In the genomic region with DNA sequence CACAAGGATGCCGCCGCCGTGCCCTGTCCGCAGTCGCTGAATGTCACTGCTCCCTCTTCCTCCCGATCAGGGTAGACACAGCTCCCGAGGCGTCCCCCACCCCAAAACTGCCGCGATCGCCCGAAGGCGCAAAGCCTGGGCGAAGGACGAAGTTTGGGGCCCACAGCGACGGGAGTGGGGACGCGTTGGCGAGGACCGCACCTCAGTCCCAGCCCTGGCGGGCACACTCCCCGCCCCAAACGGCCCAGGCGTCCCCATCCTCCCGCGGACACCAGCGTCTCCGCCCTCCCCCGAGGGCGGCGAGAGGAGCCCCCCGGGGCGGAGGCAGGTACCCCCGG, we compare ENCODE assay signal across 8 cellular contexts. TPM values are rescaled to one million over a fixed set of nuclear protein-coding genes. Genes with fewer than 3 reads are reported as not detected.
DNase-seq lines count a peak whose midpoint lies in the region; ATAC-seq and TF ChIP-seq lines count a peak whose summit lies in the region.

No MANE protein-coding gene starts in this region.

- H3K4me1 Mint-ChIP-seq in T-helper 17 cell (peaks cover 57% of the 10 kb centered on the region), memory B cell (peaks cover 22% of the 10 kb centered on the region)

- no peak for DNase-seq in SK-N-SH
- DNase-seq in T-helper 17 cell: no peak
- DNase-seq in memory B cell (ENCODE audit: low spot score in 2 of 2): peak; percentile 37 to 54
- DNase-seq in stimulated activated CD4-positive, alpha-beta T cell treated with anti-CD3 and anti-CD28 coated beads, TNF-alpha, amount 100 ng/mL, for 48 hours (ENCODE audit: low read depth in 3 of 3): peak; percentile 7 to 41 (median 11)
- no peak for DNase-seq in activated effector memory CD4-positive, alpha-beta T cell treated with Interleukin-2 at 50 U/mL for 16 hours

- no peak for ATAC-seq in SK-N-SH treated with all-trans-retinoic acid at 6 μM for 48 hours
- ATAC-seq in T-helper 17 cell: no peak
- no peak for ATAC-seq in memory B cell (ENCODE audit: low read depth)
- ATAC-seq in GM19023 (IDR thresholded peaks at IDR 0.05; ENCODE audit: unreplicated experiment): no peak

- TF ChIP-seq CTCF in SK-N-SH (IDR thresholded peaks at IDR 0.05): no peak

- no peaks in the 10 kb centered on the region for H3K9me3 ChIP-seq in SK-N-SH
- H3K9me3 ChIP-seq in T-helper 17 cell (ENCODE audit: control insufficient read depth, low read length, poor library complexity, severe bottlenecking): no peaks in the 10 kb centered on the region

- no peaks in the 10 kb centered on the region for H3K9me2 ChIP-seq in SK-N-SH

- TF ChIP-seq RAD21 in SK-N-SH (IDR thresholded peaks at IDR 0.05; ENCODE audit: low read length): no peak

- H3K27me3 Mint-ChIP-seq in T-helper 17 cell (no peaks in the 10 kb centered on the region), memory B cell (no peaks in the 10 kb centered on the region)

- H3K36me3 ChIP-seq in SK-N-SH (replicated peaks in 1 of 2; ENCODE audit: control insufficient read depth in 1 of 2, insufficient read depth in 2 of 2, low read length in 1 of 2): peaks cover 0 to 5% of the 10 kb centered on the region in 2 experiments

- peak overlapping the region; percentile 83 for H3K9ac ChIP-seq in SK-N-SH

- CTCF ChIA-PET in SK-N-SH (lab: Yijun Ruan, JAX): interaction anchor here (0.6 to 1.2 kb wide), 2 partner anchors 218 to 236 kb away, joined by 3 to 4 read pairs; no protein-coding TSS in a partner anchor

- TF ChIP-seq EP300 in SK-N-SH (IDR thresholded peaks at IDR 0.05; ENCODE audit: borderline replicate concordance in 1 of 2, low read depth in 1 of 2, low read length in 1 of 2): no peak

- peaks cover 31 to 33% of the 10 kb centered on the region in 2 experiments for H3K4me1 ChIP-seq in SK-N-SH (ENCODE audit: control insufficient read depth in 1 of 2, insufficient read depth in 2 of 2, low read depth in 1 of 2, low read length in 1 of 2)

- POLR2A ChIA-PET in SK-N-SH (lab: Yijun Ruan, JAX): interaction anchor here (0.6 to 2.3 kb wide), 5 partner anchors 17 to 407 kb away, joined by 3 to 10 read pairs (median 4); no protein-coding TSS in a partner anchor

- peak overlapping the region; percentile 96 for H3K4me3 Mint-ChIP-seq in T-helper 17 cell
- H3K4me3 Mint-ChIP-seq in memory B cell: peak overlapping the region; percentile 98

- H3K4me2 ChIP-seq in SK-N-SH: peak overlapping the region; percentile 93

- H3K27ac ChIP-seq in SK-N-SH (ENCODE audit: low read depth in 2 of 2, low read length in 1 of 2) (peak overlapping the region; percentile 63 to 97), cingulate gyrus (ENCODE audit: low read depth, low read length) (peak overlapping the region; percentile 89)

- H3K27ac Mint-ChIP-seq in T-helper 17 cell (peak overlapping the region; percentile 83), memory B cell (peak overlapping the region; percentile 57)

- H3K9me3 Mint-ChIP-seq in memory B cell: no peaks in the 10 kb centered on the region

- H3F3A ChIP-seq in SK-N-SH (replicated peaks; ENCODE audit: insufficient read depth): peaks cover 27% of the 10 kb centered on the region

- peaks cover 31% of the 10 kb centered on the region for H3K79me2 ChIP-seq in SK-N-SH (ENCODE audit: insufficient read depth)

- no peaks in the 10 kb centered on the region for H3K27me3 ChIP-seq in SK-N-SH (ENCODE audit: insufficient read depth)

- peaks cover 12% of the 10 kb centered on the region for H4K20me1 ChIP-seq in SK-N-SH (ENCODE audit: insufficient read depth)

- WGBS in SK-N-SH (ENCODE audit: low lambda C conversion rate): no CpG with 5 or more reads among the region's 35 CpGs

- H3K36me3 Mint-ChIP-seq in T-helper 17 cell (ENCODE audit: low read depth) (peaks cover 4% of the 10 kb centered on the region), memory B cell (no peaks in the 10 kb centered on the region)

- peak overlapping the region; percentile 86 to 95 for H3K4me3 ChIP-seq in SK-N-SH (ENCODE audit: low read depth in 2 of 2, low read length in 1 of 2)

- H2AFZ ChIP-seq in SK-N-SH (ENCODE audit: low read depth): peak overlapping the region; percentile 94

TF ChIP-seq in SK-N-SH, 30 proteins besides CTCF, POLR2A, EP300 and RAD21 (continues in another document):
- TF ChIP-seq, protein P1, sequence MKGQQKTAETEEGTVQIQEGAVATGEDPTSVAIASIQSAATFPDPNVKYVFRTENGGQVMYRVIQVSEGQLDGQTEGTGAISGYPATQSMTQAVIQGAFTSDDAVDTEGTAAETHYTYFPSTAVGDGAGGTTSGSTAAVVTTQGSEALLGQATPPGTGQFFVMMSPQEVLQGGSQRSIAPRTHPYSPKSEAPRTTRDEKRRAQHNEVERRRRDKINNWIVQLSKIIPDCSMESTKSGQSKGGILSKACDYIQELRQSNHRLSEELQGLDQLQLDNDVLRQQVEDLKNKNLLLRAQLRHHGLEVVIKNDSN (IDR thresholded peaks at IDR 0.05; ENCODE audit: borderline replicate concordance, low read depth): no peak
- TF ChIP-seq TCF12 (IDR thresholded peaks at IDR 0.05) (no peak), NFIC (IDR thresholded peaks at IDR 0.05; ENCODE audit: borderline replicate concordance) (no peak), FOXM1 (IDR thresholded peaks at IDR 0.05; ENCODE audit: low read depth) (no peak), MEF2A (IDR thresholded peaks at IDR 0.05; ENCODE audit: borderline replicate concordance, low read depth) (no peak), POLR2AphosphoS5 (IDR thresholded peaks at IDR 0.05; ENCODE audit: low read depth, low read length) (no peak; the same call in 1 of the 2 replicates), TAF1 (IDR thresholded peaks at IDR 0.05; ENCODE audit: borderline replicate concordance, low read depth, low read length) (peak; percentile 11; the same call in 1 of the 2 replicates), GABPA (IDR thresholded peaks at IDR 0.05; ENCODE audit: low read depth) (no peak), JUND (IDR thresholded peaks at IDR 0.05) (no peak), SIN3A (IDR thresholded peaks at IDR 0.05; ENCODE audit: borderline replicate concordance, low read depth, low read length) (peak; percentile 1; the same call in 1 of the 2 replicates), YY1 (IDR thresholded peaks at IDR 0.05; ENCODE audit: low read depth) (no peak)

TF ChIP-seq in SK-N-SH treated with all-trans-retinoic acid at 6 μM for 48 hours, 23 proteins besides CTCF, POLR2A, EP300 and RAD21 (continues in another document):
- TF ChIP-seq GLIS3 (CRISPR knock-in tag; IDR thresholded peaks at IDR 0.05) (no peak), ZC3H10 (CRISPR knock-in tag; IDR thresholded peaks at IDR 0.05) (no peak), RARB (CRISPR knock-in tag; IDR thresholded peaks at IDR 0.05) (no peak), ZNF70 (CRISPR knock-in tag; IDR thresholded peaks at IDR 0.05) (no peak), TOX (CRISPR knock-in tag; IDR thresholded peaks at IDR 0.05; ENCODE audit: borderline replicate concordance) (no peak), ZNF565 (CRISPR knock-in tag; conservative IDR thresholded peaks at IDR 0.05; ENCODE audit: low read depth) (no peak), ISL1 (CRISPR knock-in tag; IDR thresholded peaks at IDR 0.05) (no peak), TCF4 (CRISPR knock-in tag; IDR thresholded peaks at IDR 0.05; ENCODE audit: borderline replicate concordance) (no peak)
- TF ChIP-seq, protein P2, sequence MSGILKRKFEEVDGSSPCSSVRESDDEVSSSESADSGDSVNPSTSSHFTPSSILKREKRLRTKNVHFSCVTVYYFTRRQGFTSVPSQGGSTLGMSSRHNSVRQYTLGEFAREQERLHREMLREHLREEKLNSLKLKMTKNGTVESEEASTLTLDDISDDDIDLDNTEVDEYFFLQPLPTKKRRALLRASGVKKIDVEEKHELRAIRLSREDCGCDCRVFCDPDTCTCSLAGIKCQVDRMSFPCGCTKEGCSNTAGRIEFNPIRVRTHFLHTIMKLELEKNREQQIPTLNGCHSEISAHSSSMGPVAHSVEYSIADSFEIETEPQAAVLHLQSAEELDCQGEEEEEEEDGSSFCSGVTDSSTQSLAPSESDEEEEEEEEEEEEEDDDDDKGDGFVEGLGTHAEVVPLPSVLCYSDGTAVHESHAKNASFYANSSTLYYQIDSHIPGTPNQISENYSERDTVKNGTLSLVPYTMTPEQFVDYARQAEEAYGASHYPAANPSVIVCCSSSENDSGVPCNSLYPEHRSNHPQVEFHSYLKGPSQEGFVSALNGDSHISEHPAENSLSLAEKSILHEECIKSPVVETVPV (CRISPR knock-in tag; IDR thresholded peaks at IDR 0.05): no peak
- TF ChIP-seq, protein P3, sequence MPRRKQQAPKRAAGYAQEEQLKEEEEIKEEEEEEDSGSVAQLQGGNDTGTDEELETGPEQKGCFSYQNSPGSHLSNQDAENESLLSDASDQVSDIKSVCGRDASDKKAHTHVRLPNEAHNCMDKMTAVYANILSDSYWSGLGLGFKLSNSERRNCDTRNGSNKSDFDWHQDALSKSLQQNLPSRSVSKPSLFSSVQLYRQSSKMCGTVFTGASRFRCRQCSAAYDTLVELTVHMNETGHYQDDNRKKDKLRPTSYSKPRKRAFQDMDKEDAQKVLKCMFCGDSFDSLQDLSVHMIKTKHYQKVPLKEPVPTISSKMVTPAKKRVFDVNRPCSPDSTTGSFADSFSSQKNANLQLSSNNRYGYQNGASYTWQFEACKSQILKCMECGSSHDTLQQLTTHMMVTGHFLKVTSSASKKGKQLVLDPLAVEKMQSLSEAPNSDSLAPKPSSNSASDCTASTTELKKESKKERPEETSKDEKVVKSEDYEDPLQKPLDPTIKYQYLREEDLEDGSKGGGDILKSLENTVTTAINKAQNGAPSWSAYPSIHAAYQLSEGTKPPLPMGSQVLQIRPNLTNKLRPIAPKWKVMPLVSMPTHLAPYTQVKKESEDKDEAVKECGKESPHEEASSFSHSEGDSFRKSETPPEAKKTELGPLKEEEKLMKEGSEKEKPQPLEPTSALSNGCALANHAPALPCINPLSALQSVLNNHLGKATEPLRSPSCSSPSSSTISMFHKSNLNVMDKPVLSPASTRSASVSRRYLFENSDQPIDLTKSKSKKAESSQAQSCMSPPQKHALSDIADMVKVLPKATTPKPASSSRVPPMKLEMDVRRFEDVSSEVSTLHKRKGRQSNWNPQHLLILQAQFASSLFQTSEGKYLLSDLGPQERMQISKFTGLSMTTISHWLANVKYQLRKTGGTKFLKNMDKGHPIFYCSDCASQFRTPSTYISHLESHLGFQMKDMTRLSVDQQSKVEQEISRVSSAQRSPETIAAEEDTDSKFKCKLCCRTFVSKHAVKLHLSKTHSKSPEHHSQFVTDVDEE (CRISPR knock-in tag; IDR thresholded peaks at IDR 0.05): no peak

RNA-seq across cellular contexts. Expression of a gene that starts 1.4 kb away (rescaled TPM):
- 4.3 and 4.6 TPM in 2 replicates for polyA plus RNA-seq in SK-N-SH (2012; rRNA removed)
- 5.8 and 6.1 TPM in 2 replicates for polyA plus RNA-seq in SK-N-SH (2012; cell fraction: cytosol; rRNA removed)
- 11.5 and 13.6 TPM in 2 replicates for polyA plus RNA-seq in SK-N-SH (2012; cell fraction: nucleus; rRNA removed)
- total RNA-seq in T-helper 17 cell: 10 to 100 TPM; 81.9 to 84.6 TPM

Comparison
In these comparisons a context has a peak if more than half of its experiments do, and no peak if none do; other contexts are left out.
1. DNase-seq: peak in memory B cell (2 of 2) and stimulated activated CD4-positive, alpha-beta T cell treated with anti-CD3 and anti-CD28 coated beads, TNF-alpha, amount 100 ng/mL, for 48 hours (3 of 3); none in SK-N-SH (single experiment), T-helper 17 cell (0 of 3) and activated effector memory CD4-positive, alpha-beta T cell treated with Interleukin-2 at 50 U/mL for 16 hours (single experiment).